ENCODE assay signal across 8 cellular contexts in genomic region chr2:110204408-110205385, GRCh38. TPM values are rescaled to one million over a fixed set of nuclear protein-coding genes. Genes with fewer than 3 reads are reported as not detected.
DNase-seq lines count a peak whose midpoint lies in the region; ATAC-seq and TF ChIP-seq lines count a peak whose summit lies in the region.

Gene NPHP1, minus strand, starts transcription at chr2:110205013. Its CDS starts 45 bp downstream, at chr2:110204968.

- 0 to 1% methylated on average over 6 to 18 of the region's 43 CpGs for WGBS in gastroesophageal sphincter (ENCODE audit: low coverage in 1 of 2), 2 donors

- peaks cover 5% of the 10 kb centered on the region; the same call in 1 of the 2 replicates for H3F3A ChIP-seq in MM.1S (ENCODE audit: insufficient read depth, low read length)

- in situ Hi-C loops in SK-MEL-5 (cut with HindIII; ENCODE audit: low pct_unique_long_range_greater_than_20kb, low sequenced_read_pairs), result no loop called here

- no peaks in the 10 kb centered on the region for H3K9me3 ChIP-seq in HCT116 (ENCODE audit: control insufficient read depth in 1 of 2, insufficient read depth in 1 of 2, low read depth in 1 of 2, low read length in 2 of 2)
- no peaks in the 10 kb centered on the region for H3K9me3 ChIP-seq in MM.1S (replicated peaks; ENCODE audit: insufficient read depth, low read length)
- H3K9me3 ChIP-seq in gastroesophageal sphincter, result no peaks in the 10 kb centered on the region

- no peak for TF ChIP-seq RAD21 in HCT116 (IDR thresholded peaks at IDR 0.05; ENCODE audit: low read depth)

- POLR2A ChIA-PET in HCT116 (lab: Charles Lee), result no interaction called here

- TF ChIP-seq POLR2A in HCT116 (IDR thresholded peaks at IDR 0.05; ENCODE audit: borderline replicate concordance, extremely low read depth, insufficient read depth, insufficient read length) (peak; percentile 55), gastroesophageal sphincter (IDR thresholded peaks at IDR 0.05) (peak; percentile 32 to 53)

- peaks cover 32% of the 10 kb centered on the region for H3K4me1 Mint-ChIP-seq in activated naive CD4-positive, alpha-beta T cell treated with anti-CD3 and anti-CD28 coated beads for 36 hours (ENCODE audit: low read depth)

- intact Hi-C loops in HCT116 (cut with micrococcal nuclease), result no loop called here
- intact Hi-C loops in activated naive CD4-positive, alpha-beta T cell treated with anti-CD3 and anti-CD28 coated beads for 36 hours (cut with micrococcal nuclease), result no loop called here

- TF ChIP-seq EP300 in gastroesophageal sphincter (IDR thresholded peaks at IDR 0.05), result no peak

- CTCF ChIA-PET in HCT116 (lab: Charles Lee), result no interaction called here
- CTCF ChIA-PET in activated naive CD4-positive, alpha-beta T cell treated with anti-CD3 and anti-CD28 coated beads for 36 hours (lab: Charles Lee), result no interaction called here

- H3K27me3 ChIP-seq in GM06990 (replicated peaks; ENCODE audit: control insufficient read depth, insufficient read depth, low read length), result no peaks in the 10 kb centered on the region
- no peaks in the 10 kb centered on the region for H3K27me3 ChIP-seq in HCT116 (ENCODE audit: insufficient read depth, low read length)
- no peaks in the 10 kb centered on the region for H3K27me3 ChIP-seq in MM.1S (replicated peaks; ENCODE audit: insufficient read depth, low read length)
- no peaks in the 10 kb centered on the region for H3K27me3 ChIP-seq in gastroesophageal sphincter

- peak within 1 kb of the TSS; percentile 36 for H3K27ac Mint-ChIP-seq in activated naive CD4-positive, alpha-beta T cell treated with anti-CD3 and anti-CD28 coated beads for 36 hours

- H3K4me2 ChIP-seq in HCT116 (ENCODE audit: low read length), result peak within 1 kb of the TSS; percentile 87
- peak within 1 kb of the TSS; percentile 82 for H3K4me2 ChIP-seq in MM.1S (ENCODE audit: low read depth, low read length)

- H3K36me3 Mint-ChIP-seq in activated naive CD4-positive, alpha-beta T cell treated with anti-CD3 and anti-CD28 coated beads for 36 hours (ENCODE audit: low read depth), result peaks cover 8% of the 10 kb centered on the region

- H3K27ac ChIP-seq in HCT116 (ENCODE audit: low read depth, low read length) (no peak within 1 kb of the TSS), MM.1S (ENCODE audit: low read length) (peak within 1 kb of the TSS; percentile 27; the same call in 1 of the 2 replicates), gastroesophageal sphincter (peak within 1 kb of the TSS; percentile 37 to 79 (median 75))

- no peaks in the 10 kb centered on the region for H3K9me3 Mint-ChIP-seq in activated naive CD4-positive, alpha-beta T cell treated with anti-CD3 and anti-CD28 coated beads for 36 hours

- peak; percentile 95 for ATAC-seq in HCT116
- peak; percentile 93 for ATAC-seq in gastroesophageal sphincter

- peak within 1 kb of the TSS; percentile 79 for H3K4me3 Mint-ChIP-seq in activated naive CD4-positive, alpha-beta T cell treated with anti-CD3 and anti-CD28 coated beads for 36 hours

- H4K20me1 ChIP-seq in HCT116 (ENCODE audit: insufficient read depth) (no peaks in the 10 kb centered on the region), MM.1S (ENCODE audit: insufficient read depth, low read length) (no peaks in the 10 kb centered on the region)

- no peaks in the 10 kb centered on the region for H3K27me3 Mint-ChIP-seq in activated naive CD4-positive, alpha-beta T cell treated with anti-CD3 and anti-CD28 coated beads for 36 hours (ENCODE audit: low read depth)

- H3K9me2 ChIP-seq in HCT116 (ENCODE audit: insufficient read depth), result no peaks in the 10 kb centered on the region
- no peaks in the 10 kb centered on the region for H3K9me2 ChIP-seq in MM.1S (replicated peaks; ENCODE audit: insufficient read depth, low read length)

- H2AFZ ChIP-seq in HCT116 (ENCODE audit: low read depth, low read length, poor library complexity, severe bottlenecking), result peak within 1 kb of the TSS; percentile 63
- peak within 1 kb of the TSS; percentile 64 for H2AFZ ChIP-seq in MM.1S (ENCODE audit: low read length)

- H3K4me3 ChIP-seq in GM06990 (replicated peaks; ENCODE audit: low read depth, low read length) (peak within 1 kb of the TSS; percentile 74), HCT116 (replicated peaks in 1 of 2; ENCODE audit: low read depth in 1 of 2, low read length in 2 of 2) (peak within 1 kb of the TSS; percentile 75 to 78), MM.1S (ENCODE audit: low read length) (peak within 1 kb of the TSS; percentile 72), gastroesophageal sphincter (peak within 1 kb of the TSS; percentile 63 to 82)

- no TSS peak for BruUV-seq in HCT116 (replicated peaks; lab: Mats Ljungman, UMichigan)

- H3K4me1 ChIP-seq in HCT116 (ENCODE audit: control insufficient read depth in 1 of 2, insufficient read depth in 2 of 2, low read length in 2 of 2) (peaks cover 0 to 18% of the 10 kb centered on the region in 2 experiments; a peak in 2 of 4 replicates), MM.1S (ENCODE audit: low read length) (peaks cover 7% of the 10 kb centered on the region), gastroesophageal sphincter (peaks cover 0 to 18% (median 6%) of the 10 kb centered on the region in 3 donors)

- H3K9ac ChIP-seq in HCT116 (ENCODE audit: low read length) (peak within 1 kb of the TSS; percentile 63), MM.1S (ENCODE audit: low read length) (peak within 1 kb of the TSS; percentile 62)

- H3K79me2 ChIP-seq in HCT116 (ENCODE audit: insufficient read depth, low read length) (no peaks in the 10 kb centered on the region), MM.1S (ENCODE audit: low read length) (no peaks in the 10 kb centered on the region)

- TF ChIP-seq CTCF in GM06990 (IDR thresholded peaks at IDR 0.05; ENCODE audit: insufficient read depth, low read length, poor library complexity, severe bottlenecking) (no peak), HCT116 (IDR thresholded peaks at IDR 0.05 in 2 of 3, conservative IDR thresholded peaks at IDR 0.05 in 1 of 3; ENCODE audit: borderline replicate concordance in 1 of 3, insufficient read depth in 1 of 3, low read depth in 2 of 3, low read length in 2 of 3) (no peak), MM.1S (IDR thresholded peaks at IDR 0.05; ENCODE audit: low read length) (no peak), gastroesophageal sphincter (IDR thresholded peaks at IDR 0.05) (peak in 2 of 4 experiments; percentile 12 to 25)

- H3K36me3 ChIP-seq in GM06990 (ENCODE audit: control insufficient read depth, insufficient read depth, low read length) (no peaks in the 10 kb centered on the region; the same call in 1 of the 2 replicates), HCT116 (ENCODE audit: control insufficient read depth in 1 of 2, insufficient read depth in 2 of 2, low read length in 2 of 2) (no peaks in the 10 kb centered on the region), MM.1S (replicated peaks; ENCODE audit: insufficient read depth, low read length) (no peaks in the 10 kb centered on the region), gastroesophageal sphincter (peaks cover 0 to 13% of the 10 kb centered on the region in 2 donors)

- peak; percentile 85 for DNase-seq in GM06990 (ENCODE audit: extremely low read depth, insufficient read length)
- peak; percentile 60 for DNase-seq in HCT116 (ENCODE audit: low read depth, low spot score)
- peak; percentile 88 for DNase-seq in MM.1S
- DNase-seq in SK-MEL-5 (ENCODE audit: low read depth, low spot score), result peak; percentile 74
- DNase-seq in activated naive CD4-positive, alpha-beta T cell treated with anti-CD3 and anti-CD28 coated beads for 36 hours, result peak; percentile 84
- DNase-seq in occipital lobe (lab: John Stamatoyannopoulos, UW), result peak; percentile 86
- DNase-seq in superior temporal gyrus (ENCODE audit: extremely low spot score), result peak; percentile 89

- RAD21 ChIA-PET in HCT116 (lab: Charles Lee; ENCODE audit: low non-redundant PET in 1 of 2, low total read pairs in 2 of 2, uncharacterized antibody in 2 of 2, unreplicated experiment in 2 of 2), result no interaction called here

TF ChIP-seq in HCT116, 20 proteins besides CTCF, POLR2A, EP300 and RAD21 (continues in another document):
- TF ChIP-seq JUND (IDR thresholded peaks at IDR 0.05), result no peak
- TF ChIP-seq ZFX (IDR thresholded peaks at IDR 0.05), result no peak
- TF ChIP-seq EGR1 (IDR thresholded peaks at IDR 0.05; ENCODE audit: low read depth), result no peak
- TF ChIP-seq TCF7L2 (IDR thresholded peaks at IDR 0.05; ENCODE audit: borderline replicate concordance, extremely low read depth, insufficient read depth, insufficient read length), result peak; percentile 17
- TF ChIP-seq EZH2phosphoT487 (IDR thresholded peaks at IDR 0.05; ENCODE audit: borderline replicate concordance), result no peak
- peak; percentile 44; the same call in 1 of the 2 replicates for TF ChIP-seq CBX3 (IDR thresholded peaks at IDR 0.05; ENCODE audit: low read depth)
- TF ChIP-seq SIN3A (IDR thresholded peaks at IDR 0.05; ENCODE audit: low read depth), result peak; percentile 38; the same call in 1 of the 2 replicates

RNA-seq across cellular contexts. Expression of gene NPHP1, which starts in this region (rescaled TPM):
- total RNA-seq in HCT116 (2021; ENCODE audit: unreplicated experiment) (4.7 TPM), gastroesophageal sphincter (10 to 100 TPM in 2 of 4 donors, 1 to 10 TPM in 2; 8.2 to 19.5 (median 9.9) TPM), occipital lobe (4.4 TPM)
- 2.1 and 3.0 TPM in 2 replicates for polyA plus RNA-seq in HCT116 (2012)
- total RNA-seq in SK-MEL-5 (2014; rRNA removed; shearing (Covaris generic)), result 2.6 TPM in 2 replicates
- 0.16 and 0.54 TPM in 2 replicates for polyA plus RNA-seq in SK-MEL-5 (2015; cell fraction: cytosol; rRNA removed)
- polyA plus RNA-seq in SK-MEL-5 (2015; cell fraction: nucleus; rRNA removed), result 1.4 and 2.5 TPM in 2 replicates
- 1 to 10 TPM; 1.1 to 1.3 TPM for total RNA-seq in activated naive CD4-positive, alpha-beta T cell treated with anti-CD3 and anti-CD28 coated beads for 36 hours
